8 cellular contexts compared by ENCODE assay signal in the genomic region with DNA sequence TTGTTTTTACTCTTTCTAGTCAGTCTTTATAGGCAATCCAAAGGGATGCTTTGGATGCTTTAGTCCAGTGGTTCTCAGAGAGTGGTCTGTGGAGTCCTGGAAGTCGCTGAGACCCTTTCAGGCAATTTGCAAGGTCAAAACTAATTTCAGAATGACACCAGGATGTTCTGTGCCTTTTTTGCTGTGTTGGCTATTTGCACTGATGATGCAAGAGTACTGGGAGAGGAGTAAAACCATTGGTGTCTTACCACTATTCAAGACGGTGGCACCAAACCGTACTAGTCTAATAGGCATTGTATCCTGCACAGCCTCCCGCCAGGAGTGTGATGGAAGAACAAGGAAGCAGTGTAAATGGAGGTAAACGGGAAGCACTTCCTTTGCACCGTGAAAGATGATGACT. TPM values are rescaled to one million over a fixed set of nuclear protein-coding genes. Genes with fewer than 3 reads are reported as not detected.
"Had no signal": no experiment of that assay in that cellular context is flagged by ENCODE, and none has a peak within 500 bp of the region (broad histone marks: within the 10 kb centered on the region; RNA-seq: fewer than 3 reads in every experiment).

No MANE protein-coding gene starts in this region.

RNA-seq across cellular contexts. Expression of gene NAT8, which starts 34.0 kb away (rescaled TPM):
- total RNA-seq: M059J, NCI-H460, OCI-LY7, PC-9, Right ventricle myocardium inferior, RPMI7951, SJCRH30, T-cell had no signal
